In genomic region chr1:100252901-100253300, GRCh38 we compare ENCODE assay signal across 21 cellular contexts. TPM values are rescaled to one million over a fixed set of nuclear protein-coding genes. Genes with fewer than 3 reads are reported as not detected.
A peak's percentile ranks its signal among the peaks of the same experiment; 100 is the strongest.
DNase-seq lines count a peak whose midpoint lies in the region; FAIRE-seq and TF ChIP-seq lines count a peak whose summit lies in the region.
"Had no signal": no experiment of that assay in that cellular context is flagged by ENCODE, and none has a peak within 500 bp of the region (broad histone marks: within the 10 kb centered on the region; RNA-seq: fewer than 3 reads in every experiment).

No MANE protein-coding gene starts in this region.

- FAIRE-seq in bronchial epithelial cell (lab: Jason Lieb, UNC), result no peak
- FAIRE-seq: A549, GM12892, H1 had no signal

- peak overlapping the region; percentile 93; the same call in 1 of the 2 replicates for H3K27ac ChIP-seq in C4-2B
- H3K27ac ChIP-seq in trophoblast cell (ENCODE audit: low read depth, low read length), result no peak overlapping the region
- H3K27ac ChIP-seq in hepatocyte, result no peak overlapping the region
- H3K27ac ChIP-seq: A549 had no signal

- no peak overlapping the region for H4K12ac ChIP-seq in trophoblast cell (ENCODE audit: low read depth, low read length)

- no peaks in the 10 kb centered on the region for H3K9me3 ChIP-seq in trophoblast cell (ENCODE audit: insufficient read depth, low read depth, low read length)
- H3K9me3 ChIP-seq in hepatocyte (ENCODE audit: low read depth), result no peaks in the 10 kb centered on the region
- H3K9me3 ChIP-seq: A549, Caco-2 had no signal

- no peak overlapping the region for H3K14ac ChIP-seq in trophoblast cell (ENCODE audit: low read length)

- intact Hi-C loops in posterior cingulate gyrus (cut with DNase I), result no loop called here

- no peak overlapping the region for H2BK5ac ChIP-seq in trophoblast cell (ENCODE audit: low read depth, low read length, poor library complexity)

- H4K91ac ChIP-seq in trophoblast cell (ENCODE audit: low read depth, low read length), result no peak overlapping the region

- H3K79me2 ChIP-seq in trophoblast cell (ENCODE audit: control insufficient read depth, insufficient read depth, low read length, poor library complexity) (peaks cover 6% of the 10 kb centered on the region), hepatocyte (peaks cover 14% of the 10 kb centered on the region)

- no peak overlapping the region for H2AK5ac ChIP-seq in trophoblast cell (ENCODE audit: low read length)

- no peaks in the 10 kb centered on the region for H3K9me2 ChIP-seq in hepatocyte (replicated peaks; ENCODE audit: insufficient read depth)

- H3K18ac ChIP-seq in trophoblast cell (ENCODE audit: low read length), result no peak overlapping the region

- H3K4me1 ChIP-seq in trophoblast cell (ENCODE audit: control insufficient read depth in 1 of 2, insufficient read depth in 2 of 2, low read length in 2 of 2) (peaks cover 0 to 5% of the 10 kb centered on the region in 2 experiments), hepatocyte (ENCODE audit: insufficient read depth) (peaks cover 7% of the 10 kb centered on the region)

- no peak overlapping the region for H4K8ac ChIP-seq in trophoblast cell (ENCODE audit: low read depth, low read length)

- no peak overlapping the region for H2BK120ac ChIP-seq in trophoblast cell (ENCODE audit: insufficient read depth, low read length, poor library complexity)

- no peak overlapping the region for H3K4ac ChIP-seq in trophoblast cell (ENCODE audit: low read depth, low read length)

- H2AFZ ChIP-seq in trophoblast cell (ENCODE audit: insufficient read depth, low read length, poor library complexity) (no peak overlapping the region), hepatocyte (no peak overlapping the region)

- TF ChIP-seq CTCF in C4-2B (conservative IDR thresholded peaks at IDR 0.05) (no peak), LNCaP clone FGC (IDR thresholded peaks at IDR 0.05; ENCODE audit: control insufficient read depth, extremely low read depth, insufficient read depth) (no peak), bronchial epithelial cell (IDR thresholded peaks at IDR 0.05; ENCODE audit: insufficient read depth, low read length, severe bottlenecking) (no peak), hepatocyte (IDR thresholded peaks at IDR 0.05; ENCODE audit: poor library complexity) (no peak)

- H3K27me3 ChIP-seq in bronchial epithelial cell (ENCODE audit: control insufficient read depth, insufficient read depth, low read length), result no peaks in the 10 kb centered on the region
- H3K27me3 ChIP-seq in trophoblast cell (ENCODE audit: insufficient read depth, low read length), result no peaks in the 10 kb centered on the region
- H3K27me3 ChIP-seq in hepatocyte, result no peaks in the 10 kb centered on the region

- H3K36me3 ChIP-seq in bronchial epithelial cell (ENCODE audit: control insufficient read depth, insufficient read depth, low read length) (no peaks in the 10 kb centered on the region), trophoblast cell (ENCODE audit: control insufficient read depth in 1 of 2, insufficient read depth in 2 of 2, low read length in 2 of 2) (no peaks in the 10 kb centered on the region), hepatocyte (replicated peaks; ENCODE audit: insufficient read depth, low read depth) (no peaks in the 10 kb centered on the region)

- H3K23ac ChIP-seq in trophoblast cell (ENCODE audit: low read length), result no peak overlapping the region

- no peak overlapping the region for H2BK12ac ChIP-seq in trophoblast cell (ENCODE audit: low read length)

- H3K4me2 ChIP-seq in trophoblast cell (ENCODE audit: low read length), result no peak overlapping the region
- no peak overlapping the region for H3K4me2 ChIP-seq in hepatocyte
- H3K4me2 ChIP-seq: A549 had no signal

- H3K79me1 ChIP-seq in trophoblast cell (ENCODE audit: low read length), result peaks cover 5% of the 10 kb centered on the region

- no CpG with 5 or more reads among the region's 4 CpGs for WGBS in trophoblast cell (ENCODE audit: extremely low coverage, insufficient coverage, insufficient read length)
- WGBS in hepatocyte (ENCODE audit: low lambda C conversion rate, missing lambda C conversion rate), result 56% methylated on average over 4 of the region's 4 CpGs

- DNase-seq in LNCaP clone FGC (ENCODE audit: low read depth) (peak; percentile 90), bronchial epithelial cell (ENCODE audit: low read depth) (peak; percentile 27), trophoblast cell (peak; percentile 50 to 93), SIG-M5 treated with dmso at 0.1 percent for 504 hours (lab: John Stamatoyannopoulos, UW; ENCODE audit: unreplicated experiment) (no peak), posterior cingulate gyrus (no peak), hepatocyte (ENCODE audit: low spot score) (no peak)
- DNase-seq: 8988T; ACHN; AML-193; C1 segment of cervical spinal cord; CD4-positive, CD25-positive, alpha-beta regulatory T cell; CD8-positive, alpha-beta T cell; DMS153; DND-41; H7; HCEC 1CT had no signal

- no peak overlapping the region for H3K9ac ChIP-seq in trophoblast cell (ENCODE audit: low read length)

- no peaks in the 10 kb centered on the region for H4K20me1 ChIP-seq in hepatocyte (ENCODE audit: insufficient read depth, poor library complexity, severe bottlenecking)

- H3K4me3 ChIP-seq in LNCaP clone FGC (ENCODE audit: low read depth, low read length) (peak overlapping the region; percentile 5; the same call in 1 of the 2 replicates), bronchial epithelial cell (ENCODE audit: low read depth, low read length) (no peak overlapping the region), trophoblast cell (ENCODE audit: low read depth, low read length) (no peak overlapping the region), hepatocyte (no peak overlapping the region)
- H3K4me3 ChIP-seq: A549 had no signal

RNA-seq across cellular contexts. Expression of gene DBT, which starts 3.3 kb away (rescaled TPM):
- total RNA-seq in bronchial epithelial cell (3.7 and 6.5 TPM in 2 replicates), hepatocyte (10.5 and 11.8 TPM in 2 replicates)
- polyA plus RNA-seq in trophoblast cell (2013), result 6.1 TPM in 2 replicates
- 6.5 and 9.2 TPM in 2 replicates for polyA plus RNA-seq in hepatocyte

RNA-seq across cellular contexts. Expression of gene RTCA, which starts 13.1 kb away (rescaled TPM):
- total RNA-seq in bronchial epithelial cell (44.3 and 64.0 TPM in 2 replicates), hepatocyte (38.9 and 41.7 TPM in 2 replicates)
- polyA plus RNA-seq in trophoblast cell (2013), result 35.0 and 36.3 TPM in 2 replicates
- 37.2 and 43.7 TPM in 2 replicates for polyA plus RNA-seq in hepatocyte

Comparison
In these comparisons a context has a peak if more than half of its experiments do, and no peak if none do; other contexts are left out.
1. DNase-seq: peak in LNCaP clone FGC (single experiment), bronchial epithelial cell (single experiment) and trophoblast cell (2 of 2); none in SIG-M5 treated with dmso at 0.1 percent for 504 hours (single experiment), posterior cingulate gyrus (0 of 10) and hepatocyte (single experiment).